In genomic region chr14:51294951-51295350, GRCh38 we compare ENCODE assay signal across 28 cellular contexts. TPM values are rescaled to one million over a fixed set of nuclear protein-coding genes. Genes with fewer than 3 reads are reported as not detected.
DNase-seq lines count a peak whose midpoint lies in the region; ATAC-seq, FAIRE-seq and TF ChIP-seq lines count a peak whose summit lies in the region.
"Had no signal": no experiment of that assay in that cellular context is flagged by ENCODE, and none has a peak within 500 bp of the region (broad histone marks: within the 10 kb centered on the region; RNA-seq: fewer than 3 reads in every experiment).

No MANE protein-coding gene starts in this region.

- H3K27me3 Mint-ChIP-seq in stimulated activated naive CD8-positive, alpha-beta T cell treated with anti-CD3 and anti-CD28 coated beads, Interleukin-15, Interleukin-2, amounts not matched to agents 100 ng/mL and 50 ng/mL, for 24 hours = peaks cover 5% of the 10 kb centered on the region
- H3K27me3 Mint-ChIP-seq: activated naive CD4-positive, alpha-beta T cell treated with anti-CD3 and anti-CD28 coated beads, Interleukin-2, amount 10 ng/mL, durations not matched to agents 7 days and 5 days; CD4-positive, alpha-beta T cell had no signal

- H3K9me3 Mint-ChIP-seq in stimulated activated naive CD8-positive, alpha-beta T cell treated with anti-CD3 and anti-CD28 coated beads, Interleukin-15, Interleukin-2, amounts not matched to agents 100 ng/mL and 50 ng/mL, for 24 hours = no peaks in the 10 kb centered on the region
- H3K9me3 Mint-ChIP-seq: activated CD4-positive, alpha-beta memory T cell treated with anti-CD3 and anti-CD28 coated beads for 36 hours; activated naive CD4-positive, alpha-beta T cell treated with anti-CD3 and anti-CD28 coated beads, Interleukin-2, amount 10 ng/mL, durations not matched to agents 7 days and 5 days; activated T-helper 1 cell treated with anti-CD3 and anti-CD28 coated beads, Interleukin-12 subunit alpha, Interleukin-12 subunit beta, Interleukin-2, Interleukin-4 antibody, amounts not matched to agents 30 ng/mL and 10 ng/mL and 1 ng/mL, durations not matched to agents 14 hours and 24 hours and 36 hours; CD4-positive, alpha-beta T cell; stimulated activated effector memory CD8-positive, alpha-beta T cell treated with anti-CD3 and anti-CD28 coated beads, Interleukin-12 subunit alpha, Interleukin-12 subunit beta, amount 100 ng/mL, for 72 hours had no signal

- TF ChIP-seq CTCF in fibroblast of mammary gland (conservative IDR thresholded peaks at IDR 0.05; ENCODE audit: control insufficient read depth, insufficient read depth, low read depth, low read length) (no peak), GM10266 (IDR thresholded peaks at IDR 0.05; ENCODE audit: control insufficient read depth, insufficient read depth, low read depth, missing control alignments) (no peak), lower lobe of right lung (IDR thresholded peaks at IDR 0.05) (no peak)

- peaks cover 11% of the 10 kb centered on the region for H3K4me1 Mint-ChIP-seq in stimulated activated naive CD8-positive, alpha-beta T cell treated with anti-CD3 and anti-CD28 coated beads, Interleukin-15, Interleukin-2, amounts not matched to agents 100 ng/mL and 50 ng/mL, for 24 hours (ENCODE audit: low read depth)
- H3K4me1 Mint-ChIP-seq: stimulated activated effector memory CD8-positive, alpha-beta T cell treated with anti-CD3 and anti-CD28 coated beads, Interleukin-12 subunit alpha, Interleukin-12 subunit beta, amount 100 ng/mL, for 72 hours had no signal

- H3K4me1 ChIP-seq in lower lobe of right lung (no peaks in the 10 kb centered on the region), small intestine (ENCODE audit: control insufficient read depth in 2 of 2, insufficient read depth in 1 of 2, low read depth in 1 of 2, low read length in 1 of 2) (no peaks in the 10 kb centered on the region)

- intact Hi-C loops in lower lobe of right lung (cut with DNase I) = no loop called here

- DNase-seq in stimulated activated naive CD8-positive, alpha-beta T cell treated with anti-CD3 and anti-CD28 coated beads, Interleukin-15, Interleukin-2, amounts not matched to agents 100 U/mL and 50 U/mL, for 24 hours = no peak
- DNase-seq in fibroblast of mammary gland (ENCODE audit: low read depth) = peak; percentile 40
- no peak for DNase-seq in GM10266 (ENCODE audit: extremely low spot score)
- no peak for DNase-seq in lower lobe of right lung
- DNase-seq in small intestine = no peak
- DNase-seq: activated CD4-positive, alpha-beta memory T cell treated with anti-CD3 and anti-CD28 coated beads for 36 hours; activated CD8-positive, alpha-beta memory T cell treated with anti-CD3 and anti-CD28 coated beads, Interleukin-2, amount 50 U/mL, for 48 hours; activated naive CD4-positive, alpha-beta T cell treated with anti-CD3 and anti-CD28 coated beads, Interleukin-2, amount 10 ng/mL, durations not matched to agents 7 days and 5 days; amygdala; CD4-positive, alpha-beta T cell; dorsolateral prefrontal cortex; esophagus squamous epithelium; HCEC 1CT; hippocampal formation; mesenchymal stem cell; NCI-H1694; NCI-H446 treated with DMSO at 0.1 percent for 48 hours; NCI-H82; testis had no signal

- no peak overlapping the region for H3K27ac ChIP-seq in lower lobe of right lung
- no peak overlapping the region for H3K27ac ChIP-seq in small intestine (ENCODE audit: low read depth in 1 of 2, low read length in 1 of 2)
- H3K27ac ChIP-seq: A549, dorsolateral prefrontal cortex, esophagus squamous epithelium, RWPE1, SJSA1, testis had no signal

- no peak for FAIRE-seq in small intestine (lab: Jason Lieb, UNC)
- FAIRE-seq: A549, TTC549 had no signal

- no peaks in the 10 kb centered on the region for H3K36me3 Mint-ChIP-seq in stimulated activated naive CD8-positive, alpha-beta T cell treated with anti-CD3 and anti-CD28 coated beads, Interleukin-15, Interleukin-2, amounts not matched to agents 100 ng/mL and 50 ng/mL, for 24 hours (ENCODE audit: low read depth)
- H3K36me3 Mint-ChIP-seq: activated CD4-positive, alpha-beta memory T cell treated with anti-CD3 and anti-CD28 coated beads for 36 hours; activated naive CD4-positive, alpha-beta T cell treated with anti-CD3 and anti-CD28 coated beads, Interleukin-2, amount 10 ng/mL, durations not matched to agents 7 days and 5 days; stimulated activated effector memory CD8-positive, alpha-beta T cell treated with anti-CD3 and anti-CD28 coated beads, Interleukin-12 subunit alpha, Interleukin-12 subunit beta, amount 100 ng/mL, for 72 hours had no signal

- H3K36me3 ChIP-seq in lower lobe of right lung (no peaks in the 10 kb centered on the region), small intestine (ENCODE audit: control insufficient read depth in 2 of 2, insufficient read depth in 2 of 2, low read length in 2 of 2) (no peaks in the 10 kb centered on the region)
- H3K36me3 ChIP-seq: esophagus squamous epithelium, SJSA1 had no signal

- 65 to 78% (median 75%) methylated on average over 4 of the region's 4 CpGs for WGBS in small intestine, 3 donors

- H3K27me3 ChIP-seq in lower lobe of right lung (ENCODE audit: low read depth) (no peaks in the 10 kb centered on the region), small intestine (ENCODE audit: control insufficient read depth in 2 of 2, insufficient read depth in 2 of 2, low read length in 2 of 2) (no peaks in the 10 kb centered on the region)
- H3K27me3 ChIP-seq: dorsolateral prefrontal cortex, esophagus squamous epithelium, SJSA1, testis had no signal

- no peak for ATAC-seq in stimulated activated naive CD8-positive, alpha-beta T cell treated with anti-CD3 and anti-CD28 coated beads, Interleukin-15, Interleukin-2, amounts not matched to agents 100 U/mL and 50 U/mL, for 24 hours
- ATAC-seq in HG03095 (IDR thresholded peaks at IDR 0.05; ENCODE audit: unreplicated experiment) (peak; percentile 41), lower lobe of right lung (no peak), HG03045 (IDR thresholded peaks at IDR 0.05; ENCODE audit: unreplicated experiment) (no peak)
- ATAC-seq: stimulated activated effector memory CD8-positive, alpha-beta T cell treated with anti-CD3 and anti-CD28 coated beads, Interleukin-12 subunit alpha, Interleukin-12 subunit beta, amount 100 ng/mL, for 72 hours had no signal

- no peaks in the 10 kb centered on the region for H3K9me3 ChIP-seq in lower lobe of right lung
- no peaks in the 10 kb centered on the region for H3K9me3 ChIP-seq in small intestine (ENCODE audit: control insufficient read depth, low read depth)
- H3K9me3 ChIP-seq: A549, esophagus squamous epithelium, SJSA1, testis had no signal

- H3K27ac Mint-ChIP-seq in stimulated activated naive CD8-positive, alpha-beta T cell treated with anti-CD3 and anti-CD28 coated beads, Interleukin-15, Interleukin-2, amounts not matched to agents 100 ng/mL and 50 ng/mL, for 24 hours = peak overlapping the region; percentile 17
- H3K27ac Mint-ChIP-seq: activated CD4-positive, alpha-beta memory T cell treated with anti-CD3 and anti-CD28 coated beads for 36 hours; activated naive CD4-positive, alpha-beta T cell treated with anti-CD3 and anti-CD28 coated beads, Interleukin-2, amount 10 ng/mL, durations not matched to agents 7 days and 5 days; activated T-helper 1 cell treated with anti-CD3 and anti-CD28 coated beads, Interleukin-12 subunit alpha, Interleukin-12 subunit beta, Interleukin-2, Interleukin-4 antibody, amounts not matched to agents 30 ng/mL and 10 ng/mL and 1 ng/mL, durations not matched to agents 14 hours and 24 hours and 36 hours; CD4-positive, alpha-beta T cell; stimulated activated effector memory CD8-positive, alpha-beta T cell treated with anti-CD3 and anti-CD28 coated beads, Interleukin-12 subunit alpha, Interleukin-12 subunit beta, amount 100 ng/mL, for 72 hours had no signal

- no peak overlapping the region for H3K4me3 Mint-ChIP-seq in stimulated activated naive CD8-positive, alpha-beta T cell treated with anti-CD3 and anti-CD28 coated beads, Interleukin-15, Interleukin-2, amounts not matched to agents 100 ng/mL and 50 ng/mL, for 24 hours
- H3K4me3 Mint-ChIP-seq: activated CD4-positive, alpha-beta memory T cell treated with anti-CD3 and anti-CD28 coated beads for 36 hours; activated naive CD4-positive, alpha-beta T cell treated with anti-CD3 and anti-CD28 coated beads, Interleukin-2, amount 10 ng/mL, durations not matched to agents 7 days and 5 days; activated T-helper 1 cell treated with anti-CD3 and anti-CD28 coated beads, Interleukin-12 subunit alpha, Interleukin-12 subunit beta, Interleukin-2, Interleukin-4 antibody, amounts not matched to agents 30 ng/mL and 10 ng/mL and 1 ng/mL, durations not matched to agents 14 hours and 24 hours and 36 hours; CD4-positive, alpha-beta T cell; stimulated activated effector memory CD8-positive, alpha-beta T cell treated with anti-CD3 and anti-CD28 coated beads, Interleukin-12 subunit alpha, Interleukin-12 subunit beta, amount 100 ng/mL, for 72 hours had no signal

- no peak overlapping the region for H3K4me3 ChIP-seq in fibroblast of mammary gland (ENCODE audit: control insufficient read depth, low read depth, low read length)
- no peak overlapping the region for H3K4me3 ChIP-seq in lower lobe of right lung
- no peak overlapping the region for H3K4me3 ChIP-seq in small intestine (ENCODE audit: low read depth in 1 of 2, low read length in 2 of 2)
- H3K4me3 ChIP-seq: A549, dorsolateral prefrontal cortex, esophagus squamous epithelium, SJSA1, testis had no signal

RNA-seq across cellular contexts. Expression of gene TMX1, which starts 54.9 kb away (rescaled TPM):
- total RNA-seq in lower lobe of right lung = 34.6 TPM
- 10 to 100 TPM in 1 of 3 donors, 1 to 10 TPM in 2; 5.1 to 19.8 (median 5.6) TPM for polyA plus RNA-seq in small intestine
